Comparison of ENCODE assay signal across 20 cellular contexts in the genomic region with DNA sequence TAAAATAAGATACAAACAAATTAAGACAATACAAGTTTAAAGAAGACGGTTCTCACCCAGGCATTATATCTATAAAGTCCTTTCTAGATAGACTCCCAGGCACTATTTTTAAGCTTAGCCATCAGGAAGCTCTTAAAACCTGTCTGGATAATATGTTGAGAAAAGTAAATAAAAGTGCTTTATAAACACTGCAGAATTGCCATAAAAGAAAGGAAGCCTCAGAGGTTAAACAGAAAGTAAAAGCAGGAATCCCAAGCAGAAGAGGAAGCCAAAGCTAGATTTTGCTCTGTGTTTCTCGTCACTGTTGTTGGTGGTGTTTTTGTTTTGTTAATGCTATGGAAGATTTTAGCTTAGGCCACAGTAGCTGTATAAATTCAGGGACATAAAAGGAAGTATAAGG.
A peak's percentile ranks its signal among the peaks of the same experiment; 100 is the strongest.
DNase-seq lines count a peak whose midpoint lies in the region; ATAC-seq and TF ChIP-seq lines count a peak whose summit lies in the region.
"Had no signal": no experiment of that assay in that cellular context is flagged by ENCODE, and none has a peak within 500 bp of the region (broad histone marks: within the 10 kb centered on the region; RNA-seq: fewer than 3 reads in every experiment).

No MANE protein-coding gene starts in this region.

- H4K20me1 ChIP-seq in GM23338 (replicated peaks; ENCODE audit: insufficient read depth) (no peaks in the 10 kb centered on the region), MM.1S (ENCODE audit: insufficient read depth, low read length) (no peaks in the 10 kb centered on the region), neural progenitor cell (ENCODE audit: low read depth) (no peaks in the 10 kb centered on the region)

- H3K27ac ChIP-seq in GM23338 (ENCODE audit: low read depth) (no peak overlapping the region), MM.1S (ENCODE audit: low read length) (peak overlapping the region; percentile 9; the same call in 1 of the 2 replicates), neural progenitor cell (no peak overlapping the region)
- H3K27ac ChIP-seq: A549, PC-9, RWPE1 had no signal

- H3F3A ChIP-seq in GM23338 (replicated peaks; ENCODE audit: low read depth) (no peaks in the 10 kb centered on the region), MM.1S (ENCODE audit: insufficient read depth, low read length) (no peaks in the 10 kb centered on the region), neural progenitor cell (ENCODE audit: low read depth) (peaks cover 4% of the 10 kb centered on the region)

- H3K36me3 Mint-ChIP-seq in GM23338 (ENCODE audit: low read depth) (no peaks in the 10 kb centered on the region), endothelial cell (ENCODE audit: low read depth, unreplicated experiment) (no peaks in the 10 kb centered on the region), neural progenitor cell (no peaks in the 10 kb centered on the region)
- H3K36me3 Mint-ChIP-seq: CD4-positive, alpha-beta memory T cell had no signal

- H3K4me3 Mint-ChIP-seq in GM23338 (no peak overlapping the region), endothelial cell (ENCODE audit: unreplicated experiment) (no peak overlapping the region), neural progenitor cell (no peak overlapping the region)
- H3K4me3 Mint-ChIP-seq: CD4-positive, alpha-beta memory T cell had no signal

- no peak overlapping the region for H2AFZ ChIP-seq in GM23338
- peak overlapping the region; percentile 83 for H2AFZ ChIP-seq in MM.1S (ENCODE audit: low read length)
- H2AFZ ChIP-seq in neural progenitor cell (replicated peaks) = peak overlapping the region; percentile 35
- H2AFZ ChIP-seq: PC-9 had no signal

- H3K4me1 Mint-ChIP-seq in GM23338 = peaks cover 13% of the 10 kb centered on the region; the same call in 2 of the 3 replicates
- peaks cover 9% of the 10 kb centered on the region for H3K4me1 Mint-ChIP-seq in endothelial cell (ENCODE audit: unreplicated experiment)
- peaks cover 7% of the 10 kb centered on the region for H3K4me1 Mint-ChIP-seq in neural progenitor cell
- H3K4me1 Mint-ChIP-seq: CD4-positive, alpha-beta memory T cell had no signal

- peak; percentile 2 for DNase-seq in GM23338 (ENCODE audit: low spot score)
- peak; percentile 40 for DNase-seq in MM.1S
- DNase-seq in endothelial cell (ENCODE audit: low spot score) = no peak
- no peak for DNase-seq in neural progenitor cell (ENCODE audit: low spot score)
- no peak for DNase-seq in NCI-H146 (lab: John Stamatoyannopoulos, UW)
- DNase-seq in NCI-H1417 treated with DMSO at 0.1 percent for 48 hours (lab: John Stamatoyannopoulos, UW) = no peak
- DNase-seq: CD4-positive, alpha-beta memory T cell; DMS153; Kasumi-1; NCI-H1105; NCI-H1694 treated with DMSO at 0.1 percent for 48 hours; NCI-H2227 treated with DMSO at 0.1 percent for 48 hours; NCI-H510A treated with DMSO at 0.1 percent for 48 hours; NCI-H82; PC-9; SIG-M5 had no signal

- H3K9ac ChIP-seq in MM.1S (ENCODE audit: low read length) = peak overlapping the region; percentile 42; the same call in 1 of the 2 replicates
- no peak overlapping the region for H3K9ac ChIP-seq in neural progenitor cell

- ATAC-seq in GM23338 (no peak), HG03280 (IDR thresholded peaks at IDR 0.05; ENCODE audit: unreplicated experiment) (no peak)
- ATAC-seq: A549, SK-N-SH treated with all-trans-retinoic acid at 6 μM for 48 hours had no signal

- H3K79me2 ChIP-seq in GM23338 (replicated peaks; ENCODE audit: insufficient read depth) (no peaks in the 10 kb centered on the region), MM.1S (ENCODE audit: low read length) (no peaks in the 10 kb centered on the region), neural progenitor cell (ENCODE audit: low read depth) (no peaks in the 10 kb centered on the region)

- H3K9me3 Mint-ChIP-seq in GM23338 = no peaks in the 10 kb centered on the region
- no peaks in the 10 kb centered on the region for H3K9me3 Mint-ChIP-seq in endothelial cell (ENCODE audit: unreplicated experiment)
- H3K9me3 Mint-ChIP-seq in neural progenitor cell = peaks cover 7% of the 10 kb centered on the region

- H3K4me3 ChIP-seq in GM23338 (no peak overlapping the region), MM.1S (ENCODE audit: low read length) (peak overlapping the region; percentile 48), neural progenitor cell (no peak overlapping the region)
- H3K4me3 ChIP-seq: A549, PC-9 had no signal

- TF ChIP-seq CTCF in GM23338 (conservative IDR thresholded peaks at IDR 0.05; ENCODE audit: low read depth in 2 of 2) (no peak), MM.1S (IDR thresholded peaks at IDR 0.05; ENCODE audit: low read length) (no peak), endothelial cell (IDR thresholded peaks at IDR 0.05; ENCODE audit: unreplicated experiment) (no peak), neural progenitor cell (IDR thresholded peaks at IDR 0.05) (no peak)

- H3K36me3 ChIP-seq in GM23338 (ENCODE audit: insufficient read depth) (no peaks in the 10 kb centered on the region), MM.1S (replicated peaks; ENCODE audit: insufficient read depth, low read length) (no peaks in the 10 kb centered on the region), neural progenitor cell (no peaks in the 10 kb centered on the region)

- H3K9me2 ChIP-seq in GM23338 (ENCODE audit: insufficient read depth) (no peaks in the 10 kb centered on the region), MM.1S (replicated peaks; ENCODE audit: insufficient read depth, low read length) (no peaks in the 10 kb centered on the region)

- no peaks in the 10 kb centered on the region for H3K4me1 ChIP-seq in GM23338 (ENCODE audit: insufficient read depth)
- no peaks in the 10 kb centered on the region for H3K4me1 ChIP-seq in MM.1S (ENCODE audit: low read length)
- H3K4me1 ChIP-seq in neural progenitor cell = peaks cover 5% of the 10 kb centered on the region
- H3K4me1 ChIP-seq: A549 had no signal

- H3K4me2 ChIP-seq in GM23338 = 0 out of 2 replicates have a peak overlapping the region, but pooled peaks have one; percentile 45
- peak overlapping the region; percentile 53 for H3K4me2 ChIP-seq in MM.1S (ENCODE audit: low read depth, low read length)
- no peak overlapping the region for H3K4me2 ChIP-seq in neural progenitor cell
- H3K4me2 ChIP-seq: A549, PC-9 had no signal

- H3K9me3 ChIP-seq in MM.1S (replicated peaks; ENCODE audit: insufficient read depth, low read length) (no peaks in the 10 kb centered on the region), neural progenitor cell (ENCODE audit: low read depth) (no peaks in the 10 kb centered on the region)
- H3K9me3 ChIP-seq: A549 had no signal

- H3K27me3 Mint-ChIP-seq in GM23338 (ENCODE audit: insufficient read depth, low read depth, poor library complexity) (peaks cover 2% of the 10 kb centered on the region), endothelial cell (ENCODE audit: unreplicated experiment) (no peaks in the 10 kb centered on the region), neural progenitor cell (ENCODE audit: insufficient read depth, low read depth) (peaks cover 2% of the 10 kb centered on the region)
- H3K27me3 Mint-ChIP-seq: CD4-positive, alpha-beta memory T cell had no signal

- H3K27me3 ChIP-seq in GM23338 (ENCODE audit: insufficient read depth) (no peaks in the 10 kb centered on the region), MM.1S (replicated peaks; ENCODE audit: insufficient read depth, low read length) (no peaks in the 10 kb centered on the region), neural progenitor cell (no peaks in the 10 kb centered on the region)

- no peak overlapping the region for H3K27ac Mint-ChIP-seq in GM23338
- peak overlapping the region; percentile 94 for H3K27ac Mint-ChIP-seq in endothelial cell (ENCODE audit: unreplicated experiment)
- no peak overlapping the region for H3K27ac Mint-ChIP-seq in neural progenitor cell
- H3K27ac Mint-ChIP-seq: CD4-positive, alpha-beta memory T cell had no signal

TF ChIP-seq in GM23338, 12 proteins besides CTCF, POLR2A, EP300 and RAD21 (continues in another document):
- TF ChIP-seq NANOG (IDR thresholded peaks at IDR 0.05; ENCODE audit: borderline replicate concordance) (no peak), JUNB (IDR thresholded peaks at IDR 0.05; ENCODE audit: unreplicated experiment) (no peak), CREB1 (CRISPR knock-in tag; IDR thresholded peaks at IDR 0.05; ENCODE audit: low read depth) (no peak)

Comparison
In these comparisons a context has a peak if more than half of its experiments do, and no peak if none do; other contexts are left out.
1. DNase-seq: peak in GM23338 (single experiment) and MM.1S (single experiment); none in endothelial cell (single experiment), neural progenitor cell (single experiment), NCI-H146 (single experiment) and NCI-H1417 treated with DMSO at 0.1 percent for 48 hours (single experiment).